16 cellular contexts compared by ENCODE assay signal in the genomic region with DNA sequence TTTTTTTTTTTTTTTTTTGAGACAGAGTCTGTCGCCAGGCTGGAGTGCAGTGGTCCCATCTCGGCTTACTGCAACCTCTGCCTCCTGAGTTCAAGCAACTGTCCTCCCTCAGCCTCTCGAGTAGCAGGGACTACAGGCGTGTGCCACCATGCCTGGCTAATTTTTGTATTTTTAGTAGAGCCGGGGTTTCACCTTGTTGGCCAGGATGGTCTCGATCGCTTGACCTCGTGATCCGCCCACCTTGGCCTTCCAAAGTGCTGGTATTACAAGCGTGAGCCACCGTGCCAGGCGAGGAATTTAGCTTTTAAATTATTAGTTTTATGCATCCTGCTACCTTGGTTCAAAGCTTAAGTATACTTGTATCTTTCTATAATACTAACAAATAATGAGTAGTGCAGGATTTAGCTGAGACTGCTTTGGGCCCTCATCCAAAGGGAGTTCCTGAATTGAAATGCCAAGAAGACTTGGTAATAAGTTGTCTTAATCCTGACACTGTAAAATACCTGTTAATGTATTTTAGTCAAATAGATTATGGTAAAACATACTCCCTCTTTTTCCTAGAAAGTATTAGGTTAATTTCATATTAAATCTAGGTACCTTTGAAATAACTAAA. TPM values are rescaled to one million over a fixed set of nuclear protein-coding genes. Genes with fewer than 3 reads are reported as not detected.
DNase-seq lines count a peak whose midpoint lies in the region; ATAC-seq and TF ChIP-seq lines count a peak whose summit lies in the region.
"Had no signal": no experiment of that assay in that cellular context is flagged by ENCODE, and none has a peak within 500 bp of the region (broad histone marks: within the 10 kb centered on the region; RNA-seq: fewer than 3 reads in every experiment).

No MANE protein-coding gene starts in this region.

- H3K9me2 ChIP-seq in GM23248 (ENCODE audit: insufficient read depth): no peaks in the 10 kb centered on the region

- no peak for DNase-seq in CD4-positive, CD25-positive, alpha-beta regulatory T cell
- peak; percentile 36 for DNase-seq in GM23248
- no peak for DNase-seq in activated naive CD4-positive, alpha-beta T cell treated with anti-CD3 and anti-CD28 coated beads, Interleukin-2, amount 50 U/mL, for 72 hours (ENCODE audit: low spot score in 2 of 2)
- DNase-seq in iris pigment epithelial cell (ENCODE audit: low read depth): peak; percentile 49
- no peak for DNase-seq in substantia nigra (lab: John Stamatoyannopoulos, UW)
- DNase-seq in lower leg skin (ENCODE audit: low spot score in 2 of 2): no peak
- DNase-seq: activated CD4-positive, alpha-beta T cell treated with anti-CD3 and anti-CD28 coated beads, Interleukin-2, amount 50 U/mL, for 1 hour; C1 segment of cervical spinal cord; caudate nucleus; DMS79 treated with DMSO at 0.1 percent for 48 hours; gastrocnemius medialis; right cardiac atrium; stimulated activated CD4-positive, alpha-beta T cell treated with anti-CD3 and anti-CD28 coated beads, Interleukin-2, amount 100 ng/mL, for 24 hours; T1000 had no signal

- H4K20me1 ChIP-seq in GM23248 (ENCODE audit: insufficient read depth): 0 out of 2 replicates have a peak, but pooled peaks cover 6% of the 10 kb centered on the region

- peak overlapping the region; percentile 85 to 93 (median 86) for H3K4me3 Mint-ChIP-seq in CD4-positive, CD25-positive, alpha-beta regulatory T cell

- no peaks in the 10 kb centered on the region for H3K27me3 ChIP-seq in CD4-positive, CD25-positive, alpha-beta regulatory T cell (ENCODE audit: control insufficient read depth, insufficient read depth, low read length)
- H3K27me3 ChIP-seq in GM23248 (replicated peaks; ENCODE audit: insufficient read depth): no peaks in the 10 kb centered on the region
- H3K27me3 ChIP-seq: gastrocnemius medialis had no signal

- in situ Hi-C loops in GM23248 (cut with MboI): no loop called here

- H3K36me3 ChIP-seq in CD4-positive, CD25-positive, alpha-beta regulatory T cell (ENCODE audit: control insufficient read depth, insufficient read depth, low read length): peaks cover 13% of the 10 kb centered on the region
- no peaks in the 10 kb centered on the region for H3K36me3 ChIP-seq in GM23248 (ENCODE audit: low read depth)
- H3K36me3 ChIP-seq: gastrocnemius medialis had no signal

- peaks cover 16% of the 10 kb centered on the region; the same call in 1 of the 2 replicates for H3F3A ChIP-seq in GM23248 (ENCODE audit: insufficient read depth)

- H3K9ac ChIP-seq in GM23248: no peak overlapping the region

- peak overlapping the region; percentile 62 for H3K27ac ChIP-seq in CD4-positive, CD25-positive, alpha-beta regulatory T cell (ENCODE audit: insufficient read depth, low read length, poor library complexity, severe bottlenecking)
- H3K27ac ChIP-seq in GM23248 (no peak overlapping the region), substantia nigra (ENCODE audit: low read depth, low read length, poor library complexity, severe bottlenecking) (no peak overlapping the region)
- H3K27ac ChIP-seq: gastrocnemius medialis had no signal

- H3K36me3 Mint-ChIP-seq in CD4-positive, CD25-positive, alpha-beta regulatory T cell: peaks cover 13% of the 10 kb centered on the region
- H3K36me3 Mint-ChIP-seq in activated naive CD4-positive, alpha-beta T cell treated with anti-CD3 and anti-CD28 coated beads, Interleukin-2, amount 50 U/mL, for 72 hours: peaks cover 6 to 38% of the 10 kb centered on the region in 2 donors

- H3K4me1 ChIP-seq in CD4-positive, CD25-positive, alpha-beta regulatory T cell (ENCODE audit: control insufficient read depth, insufficient read depth, low read length, poor library complexity, severe bottlenecking): peaks cover 62% of the 10 kb centered on the region
- H3K4me1 ChIP-seq in GM23248 (ENCODE audit: insufficient read depth): peaks cover 28% of the 10 kb centered on the region

- H3K9me3 Mint-ChIP-seq in CD4-positive, CD25-positive, alpha-beta regulatory T cell: no peaks in the 10 kb centered on the region
- H3K9me3 Mint-ChIP-seq in activated naive CD4-positive, alpha-beta T cell treated with anti-CD3 and anti-CD28 coated beads, Interleukin-2, amount 50 U/mL, for 72 hours: no peaks in the 10 kb centered on the region

- peak overlapping the region; percentile 42 to 71 (median 46) for H3K27ac Mint-ChIP-seq in CD4-positive, CD25-positive, alpha-beta regulatory T cell
- H3K27ac Mint-ChIP-seq in activated naive CD4-positive, alpha-beta T cell treated with anti-CD3 and anti-CD28 coated beads, Interleukin-2, amount 50 U/mL, for 72 hours: peak overlapping the region; percentile 27 to 98

- ATAC-seq in CD4-positive, CD25-positive, alpha-beta regulatory T cell (ENCODE audit: low read depth in 2 of 2): no peak
- ATAC-seq in activated naive CD4-positive, alpha-beta T cell treated with anti-CD3 and anti-CD28 coated beads, Interleukin-2, amount 50 U/mL, for 72 hours: no peak
- ATAC-seq in GM18861 (IDR thresholded peaks at IDR 0.05; ENCODE audit: unreplicated experiment): no peak
- ATAC-seq: gastrocnemius medialis, right cardiac atrium had no signal

- H3K4me2 ChIP-seq in GM23248 (ENCODE audit: unreplicated experiment): no peak overlapping the region

- peaks cover 4% of the 10 kb centered on the region for H3K27me3 Mint-ChIP-seq in CD4-positive, CD25-positive, alpha-beta regulatory T cell

- 87 to 91% methylated on average over 11 to 12 of the region's 12 CpGs for WGBS in GM23248 (ENCODE audit: low coverage in 1 of 2, low lambda C conversion rate in 2 of 2, missing lambda C conversion rate in 2 of 2), 2 experiments
- 67 to 74% methylated on average over 12 of the region's 12 CpGs for WGBS in lower leg skin, 2 donors

- peaks cover 95% of the 10 kb centered on the region for H3K79me2 ChIP-seq in GM23248 (ENCODE audit: insufficient read depth)

- no peaks in the 10 kb centered on the region for H3K9me3 ChIP-seq in CD4-positive, CD25-positive, alpha-beta regulatory T cell (ENCODE audit: control insufficient read depth in 2 of 2, low read length in 2 of 2)
- H3K9me3 ChIP-seq in GM23248 (ENCODE audit: low read depth): no peaks in the 10 kb centered on the region
- H3K9me3 ChIP-seq: gastrocnemius medialis had no signal

- TF ChIP-seq POLR2A in lower leg skin (IDR thresholded peaks at IDR 0.05): no peak

- H2AFZ ChIP-seq in GM23248: no peak overlapping the region

- intact Hi-C loops in lower leg skin (cut with DNase I; ENCODE audit: low total_unique reads): no loop called here

- H3K4me1 Mint-ChIP-seq in CD4-positive, CD25-positive, alpha-beta regulatory T cell: peaks cover 21 to 66% (median 47%) of the 10 kb centered on the region in 4 donors

- H3K4me3 ChIP-seq in CD4-positive, CD25-positive, alpha-beta regulatory T cell (ENCODE audit: low read depth, low read length): peak overlapping the region; percentile 61
- no peak overlapping the region for H3K4me3 ChIP-seq in GM23248
- H3K4me3 ChIP-seq in lower leg skin (ENCODE audit: low read depth, poor library complexity, severe bottlenecking): no peak overlapping the region
- H3K4me3 ChIP-seq: gastrocnemius medialis, lung had no signal

- no peak for TF ChIP-seq CTCF in lower leg skin (IDR thresholded peaks at IDR 0.05)

RNA-seq across cellular contexts. Expression of a gene that starts 5.0 kb away (rescaled TPM):
- total RNA-seq in CD4-positive, CD25-positive, alpha-beta regulatory T cell: 241 TPM
- polyA plus RNA-seq in CD4-positive, CD25-positive, alpha-beta regulatory T cell: 100 to 1,000 TPM; 351 to 429 (median 379) TPM
- total RNA-seq in GM23248 (2014; rRNA removed; shearing (Covaris generic)): 17.5 and 22.1 TPM in 2 replicates
- polyA plus RNA-seq in GM23248 (2016; fragmentation: Nextera tagmentation; extraction: Ambion mirVana): 13.7 and 14.3 TPM in 2 replicates
- 100 to 1,000 TPM in 1 of 2 donors, 10 to 100 TPM in 1; 84.6 to 102 TPM for total RNA-seq in activated naive CD4-positive, alpha-beta T cell treated with anti-CD3 and anti-CD28 coated beads, Interleukin-2, amount 50 U/mL, for 72 hours
- total RNA-seq in lower leg skin: 10 to 100 TPM; 28.3 to 41.9 (median 34.2) TPM

Comparison
In these comparisons a context has a peak if more than half of its experiments do, and no peak if none do; other contexts are left out.
1. DNase-seq: peak in GM23248 (single experiment) and iris pigment epithelial cell (single experiment); none in CD4-positive, CD25-positive, alpha-beta regulatory T cell (0 of 3), activated naive CD4-positive, alpha-beta T cell treated with anti-CD3 and anti-CD28 coated beads, Interleukin-2, amount 50 U/mL, for 72 hours (0 of 2), substantia nigra (0 of 49) and lower leg skin (0 of 2).